ENCODE assay signal across 8 cellular contexts in the genomic region with DNA sequence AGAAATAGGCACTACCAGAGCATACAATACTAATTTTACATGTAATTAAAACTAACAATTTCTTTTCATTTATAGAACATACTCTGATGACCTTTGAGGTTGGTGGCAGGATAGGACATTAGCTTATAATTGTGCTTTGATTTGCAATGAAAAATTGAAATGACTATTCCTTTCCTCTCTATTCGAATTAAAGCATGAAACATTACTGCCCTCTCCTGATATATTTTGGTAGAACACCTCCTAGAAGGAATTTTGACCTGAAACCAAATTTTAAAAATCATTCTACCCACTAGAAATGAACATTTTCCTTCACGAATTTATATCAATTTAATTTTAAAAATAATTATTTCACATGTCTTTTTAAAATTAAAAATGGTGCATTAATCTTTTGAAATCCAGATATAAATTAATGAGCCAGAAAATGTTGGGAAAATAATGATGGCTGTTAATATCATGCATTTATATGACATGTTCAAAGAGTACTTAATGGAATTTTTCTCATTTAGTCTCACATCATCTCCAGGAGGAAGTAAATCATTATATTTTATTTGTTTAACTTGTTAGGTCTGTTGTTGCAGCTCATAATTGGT.
DNase-seq lines count a peak whose midpoint lies in the region; ATAC-seq and TF ChIP-seq lines count a peak whose summit lies in the region.

No MANE protein-coding gene starts in this region.

- H3K4me3 ChIP-seq in heart left ventricle, result no peak overlapping the region
- H3K4me3 ChIP-seq in upper lobe of right lung, result no peak overlapping the region

- H3K27ac ChIP-seq in heart left ventricle (no peak overlapping the region), upper lobe of right lung (no peak overlapping the region)

- no peak for TF ChIP-seq POLR2A in heart left ventricle (IDR thresholded peaks at IDR 0.05)

- DNase-seq in heart left ventricle (no peak), Right ventricle myocardium inferior (ENCODE audit: missing footprints) (no peak), RKO (ENCODE audit: low spot score) (peak; percentile 38), glomerular endothelial cell (ENCODE audit: extremely low read depth, low read depth, low spot score) (peak; percentile 34), upper lobe of right lung (no peak), head of caudate nucleus (no peak)

- ATAC-seq in heart left ventricle (no peak), Right ventricle myocardium inferior (no peak), upper lobe of right lung (no peak), GM19035 (IDR thresholded peaks at IDR 0.05; ENCODE audit: unreplicated experiment) (no peak), GM21619 (IDR thresholded peaks at IDR 0.05; ENCODE audit: unreplicated experiment) (no peak)

- intact Hi-C loops in heart left ventricle (cut with DNase I) (loop anchor here in 9 of 10 donors (5.0 to 10.0 kb wide), 11 partner anchors 199 to 1042 kb away; a partner anchor contains a TSS), Right ventricle myocardium inferior (cut with DNase I) (loop anchor here (2.0 to 10.0 kb wide), 2 partner anchors 205 to 589 kb away; a partner anchor contains a TSS), upper lobe of right lung (cut with DNase I) (no loop called here), head of caudate nucleus (cut with DNase I) (no loop called here)

- 0 to 2% (median 2%) methylated on average over 2 of the region's 2 CpGs for WGBS in heart left ventricle, 4 donors

- H3K4me1 ChIP-seq in heart left ventricle, result peaks cover 0 to 5% (median 0%) of the 10 kb centered on the region in 12 donors
- H3K4me1 ChIP-seq in upper lobe of right lung, result no peaks in the 10 kb centered on the region

- TF ChIP-seq CTCF in heart left ventricle (IDR thresholded peaks at IDR 0.05) (peak; percentile 40 to 80 (median 68)), upper lobe of right lung (IDR thresholded peaks at IDR 0.05) (peak; percentile 73)

- H3K9me3 ChIP-seq in heart left ventricle, result no peaks in the 10 kb centered on the region
- H3K9me3 ChIP-seq in upper lobe of right lung, result no peaks in the 10 kb centered on the region

- H3K27me3 ChIP-seq in heart left ventricle, result no peaks in the 10 kb centered on the region
- no peaks in the 10 kb centered on the region for H3K27me3 ChIP-seq in upper lobe of right lung

- no peaks in the 10 kb centered on the region for H3K36me3 ChIP-seq in heart left ventricle
- H3K36me3 ChIP-seq in upper lobe of right lung, result no peaks in the 10 kb centered on the region

Comparison
In these comparisons a context has a peak if more than half of its experiments do, and no peak if none do; other contexts are left out.
1. DNase-seq: peak in RKO (single experiment) and glomerular endothelial cell (single experiment); none in heart left ventricle (0 of 5), Right ventricle myocardium inferior (single experiment), upper lobe of right lung (single experiment) and head of caudate nucleus (0 of 42).
2. intact Hi-C loops: an anchor here in heart left ventricle (5.0 to 10.0 kb wide) and Right ventricle myocardium inferior (2.0 to 10.0 kb wide); none called in upper lobe of right lung and head of caudate nucleus.